ENCODE assay signal across 8 cellular contexts in the genomic region with DNA sequence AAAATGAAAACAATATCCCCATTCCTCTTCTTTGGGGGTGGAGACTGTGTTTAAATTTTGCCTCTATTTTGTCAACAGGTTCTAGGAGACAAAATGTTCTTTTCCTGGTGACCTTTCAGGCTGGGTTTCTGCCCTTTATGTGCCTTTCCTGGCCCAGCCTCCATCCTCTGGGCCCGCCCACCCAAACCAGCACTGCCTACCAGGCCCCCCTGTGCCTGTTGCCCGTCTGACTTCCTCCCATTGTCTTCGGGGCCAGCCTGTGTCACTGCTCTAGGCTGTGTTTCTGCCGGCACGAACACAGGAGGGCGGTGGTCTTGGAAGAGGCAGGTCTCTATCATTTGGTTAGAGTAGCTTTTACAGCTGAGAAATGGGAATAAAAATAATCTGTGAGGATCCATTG. TPM values are rescaled to one million over a fixed set of nuclear protein-coding genes. Genes with fewer than 3 reads are reported as not detected.
DNase-seq lines count a peak whose midpoint lies in the region; ATAC-seq and TF ChIP-seq lines count a peak whose summit lies in the region.

No MANE protein-coding gene starts in this region.

- H3K9me3 ChIP-seq in DOHH2 (ENCODE audit: control insufficient read depth, insufficient read depth, low read length) (no peaks in the 10 kb centered on the region), ovary (no peaks in the 10 kb centered on the region)

- TF ChIP-seq POLR2A in ovary (IDR thresholded peaks at IDR 0.05), result no peak

- peaks cover 34% of the 10 kb centered on the region for H3K36me3 Mint-ChIP-seq in activated CD8-positive, alpha-beta memory T cell treated with anti-CD3 and anti-CD28 coated beads, Interleukin-2, amount 10 ng/mL, durations not matched to agents 7 days and 5 days

- peaks cover 36% of the 10 kb centered on the region for H3K36me3 ChIP-seq in DOHH2 (ENCODE audit: control insufficient read depth, low read length)
- H3K36me3 ChIP-seq in ovary, result no peaks in the 10 kb centered on the region

- intact Hi-C loops in ovary (cut with DNase I), result no loop called here

- H3K27ac ChIP-seq in DOHH2 (ENCODE audit: low read depth, low read length) (no peak overlapping the region; the same call in 1 of the 2 replicates), ovary (peak overlapping the region; percentile 50 to 82)

- H3K4me1 Mint-ChIP-seq in activated CD8-positive, alpha-beta memory T cell treated with anti-CD3 and anti-CD28 coated beads, Interleukin-2, amount 10 ng/mL, durations not matched to agents 7 days and 5 days, result peaks cover 97% of the 10 kb centered on the region

- H3K27me3 Mint-ChIP-seq in activated CD8-positive, alpha-beta memory T cell treated with anti-CD3 and anti-CD28 coated beads, Interleukin-2, amount 10 ng/mL, durations not matched to agents 7 days and 5 days, result no peaks in the 10 kb centered on the region

- TF ChIP-seq EP300 in ovary (IDR thresholded peaks at IDR 0.05), result no peak

- 0 out of 2 replicates have a peak overlapping the region, but pooled peaks have one; percentile 3 for H3K4me3 ChIP-seq in DOHH2 (ENCODE audit: low read length)
- H3K4me3 ChIP-seq in ovary, result no peak overlapping the region

- no peaks in the 10 kb centered on the region for H4K20me1 ChIP-seq in DOHH2 (ENCODE audit: control insufficient read depth, insufficient read depth, low read depth, low read length)

- TF ChIP-seq CTCF in DOHH2 (IDR thresholded peaks at IDR 0.05; ENCODE audit: low read depth, low read length, poor library complexity, severe bottlenecking), result no peak
- TF ChIP-seq CTCF in ovary (IDR thresholded peaks at IDR 0.05), result no peak

- H3K4me1 ChIP-seq in DOHH2 (ENCODE audit: control insufficient read depth, low read length) (peaks cover 98% of the 10 kb centered on the region), ovary (ENCODE audit: insufficient read depth) (peaks cover 48% of the 10 kb centered on the region)

- peak; percentile 40 for ATAC-seq in activated CD8-positive, alpha-beta memory T cell treated with anti-CD3 and anti-CD28 coated beads, Interleukin-2, amount 10 ng/mL, durations not matched to agents 7 days and 5 days
- no peak for ATAC-seq in GM19328 (IDR thresholded peaks at IDR 0.05; ENCODE audit: unreplicated experiment)
- ATAC-seq in GM19023 (IDR thresholded peaks at IDR 0.05; ENCODE audit: unreplicated experiment), result no peak
- ATAC-seq in HG03378 (IDR thresholded peaks at IDR 0.05; ENCODE audit: unreplicated experiment), result no peak

- H3F3A ChIP-seq in DOHH2 (ENCODE audit: control insufficient read depth, insufficient read depth), result peaks cover 14% of the 10 kb centered on the region

- H3K9me2 ChIP-seq in DOHH2 (replicated peaks; ENCODE audit: control insufficient read depth, low read length), result no peaks in the 10 kb centered on the region

- CTCF ChIA-PET in activated CD8-positive, alpha-beta memory T cell treated with anti-CD3 and anti-CD28 coated beads, Interleukin-2, amount 10 ng/mL, durations not matched to agents 7 days and 5 days (lab: Charles Lee), result interaction anchor here (1.0 to 22.0 kb wide), 7 partner anchors 10 to 48 kb away, joined by 3 to 378 read pairs (median 8); no protein-coding TSS in a partner anchor

- H3K27ac Mint-ChIP-seq in activated CD8-positive, alpha-beta memory T cell treated with anti-CD3 and anti-CD28 coated beads, Interleukin-2, amount 10 ng/mL, durations not matched to agents 7 days and 5 days, result peak overlapping the region; percentile 84

- H3K27me3 ChIP-seq in DOHH2 (ENCODE audit: control insufficient read depth, low read length) (no peaks in the 10 kb centered on the region), ovary (no peaks in the 10 kb centered on the region)

- H3K79me2 ChIP-seq in DOHH2 (ENCODE audit: control insufficient read depth, low read length), result peaks cover 86% of the 10 kb centered on the region

- DNase-seq in activated CD8-positive, alpha-beta memory T cell treated with anti-CD3 and anti-CD28 coated beads, Interleukin-2, amount 10 ng/mL, durations not matched to agents 7 days and 5 days, result peak; percentile 79
- DNase-seq in globus pallidus (ENCODE audit: low spot score) (peak; percentile 87), ovary (peak; percentile 63 to 88 (median 76)), HPDE6-E6E7 (ENCODE audit: extremely low spot score) (no peak)

- peak overlapping the region; percentile 30 for H3K4me2 ChIP-seq in DOHH2 (ENCODE audit: low read length)

- peak overlapping the region; percentile 66 for H3K4me3 Mint-ChIP-seq in activated CD8-positive, alpha-beta memory T cell treated with anti-CD3 and anti-CD28 coated beads, Interleukin-2, amount 10 ng/mL, durations not matched to agents 7 days and 5 days

- 22 to 46% (median 23%) methylated on average over 6 of the region's 6 CpGs for WGBS in ovary, 3 donors

- no peaks in the 10 kb centered on the region for H3K9me3 Mint-ChIP-seq in activated CD8-positive, alpha-beta memory T cell treated with anti-CD3 and anti-CD28 coated beads, Interleukin-2, amount 10 ng/mL, durations not matched to agents 7 days and 5 days (ENCODE audit: low read depth)

RNA-seq across cellular contexts. Expression of a gene that starts 13.9 kb away (rescaled TPM):
- total RNA-seq in activated CD8-positive, alpha-beta memory T cell treated with anti-CD3 and anti-CD28 coated beads, Interleukin-2, amount 10 ng/mL, durations not matched to agents 7 days and 5 days, result 100 to 1,000 TPM; 100 to 104 TPM
- 100 to 1,000 TPM in 1 of 7 donors, 10 to 100 TPM in 6; 38.5 to 103 (median 74.8) TPM for total RNA-seq in ovary
- 10 to 100 TPM; 35.4 to 77.1 TPM for polyA plus RNA-seq in ovary

RNA-seq across cellular contexts. Expression of a gene that starts 59.7 kb away (rescaled TPM):
- total RNA-seq in activated CD8-positive, alpha-beta memory T cell treated with anti-CD3 and anti-CD28 coated beads, Interleukin-2, amount 10 ng/mL, durations not matched to agents 7 days and 5 days, result 10 to 100 TPM in 1 of 2 experiments, 1 to 10 TPM in 1; 8.1 to 12.2 TPM
- 10 to 100 TPM; 26.7 to 54.9 (median 43.7) TPM for total RNA-seq in ovary
- 10 to 100 TPM; 24.8 to 58.9 TPM for polyA plus RNA-seq in ovary
